Comparison of ENCODE assay signal across 11 cellular contexts in the genomic region with DNA sequence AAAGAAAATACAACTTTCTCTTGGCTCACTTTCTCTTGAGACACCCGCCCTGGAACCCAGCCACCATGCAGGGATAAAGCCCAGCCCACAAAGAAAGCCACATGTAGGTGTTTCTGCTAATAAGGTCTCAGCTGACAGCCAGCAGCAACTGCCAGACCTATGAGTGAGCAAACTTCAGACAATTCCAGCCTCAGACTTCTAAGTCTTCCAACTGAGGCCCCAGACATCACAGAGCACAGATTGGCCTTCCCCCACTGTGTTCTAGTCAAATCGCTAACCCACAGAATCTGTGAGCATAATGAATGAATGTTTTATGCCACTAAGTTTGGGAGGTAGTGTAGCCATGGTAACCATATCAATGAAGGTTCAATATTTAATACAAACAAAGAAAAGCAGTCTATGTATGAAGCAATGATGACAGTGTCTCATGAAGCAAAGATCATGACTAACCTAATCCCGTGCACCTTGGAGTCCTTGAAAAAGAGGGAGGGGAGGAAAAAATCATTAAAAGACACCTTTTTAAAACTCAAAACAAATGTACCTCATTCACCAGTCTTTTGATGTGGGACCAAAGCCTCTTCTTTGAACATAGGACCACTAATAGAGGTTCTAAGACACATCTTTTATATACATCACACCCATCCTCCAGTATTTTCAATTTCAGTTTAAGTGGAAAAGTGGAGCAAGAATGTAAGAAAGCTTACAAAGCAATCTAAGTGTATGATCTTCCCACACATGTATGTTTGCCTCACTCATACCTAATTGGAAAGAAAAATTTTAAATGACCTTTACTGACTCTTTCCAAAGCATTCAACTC. TPM values are rescaled to one million over a fixed set of nuclear protein-coding genes. Genes with fewer than 3 reads are reported as not detected.
DNase-seq lines count a peak whose midpoint lies in the region; ATAC-seq and TF ChIP-seq lines count a peak whose summit lies in the region.
"Had no signal": no experiment of that assay in that cellular context is flagged by ENCODE, and none has a peak within 500 bp of the region (broad histone marks: within the 10 kb centered on the region; RNA-seq: fewer than 3 reads in every experiment).

No MANE protein-coding gene starts in this region.

- no peak overlapping the region for H2BK120ac ChIP-seq in mesenchymal stem cell (ENCODE audit: low read depth, low read length)

- H2BK12ac ChIP-seq in mesenchymal stem cell (ENCODE audit: low read length in 2 of 2), result no peak overlapping the region

- CTCF ChIA-PET in Calu3 (lab: Charles Lee), result no interaction called here

- peaks cover 17% of the 10 kb centered on the region for H3K4me1 ChIP-seq in CD4-positive, CD25-positive, alpha-beta regulatory T cell (ENCODE audit: control insufficient read depth, insufficient read depth, low read length, poor library complexity, severe bottlenecking)
- peaks cover 1% of the 10 kb centered on the region for H3K4me1 ChIP-seq in mesenchymal stem cell (ENCODE audit: control insufficient read depth, insufficient read depth, low read depth, low read length)

- no peak overlapping the region for H3K4ac ChIP-seq in mesenchymal stem cell (ENCODE audit: low read depth in 1 of 2, low read length in 2 of 2)

- H3K79me1 ChIP-seq in mesenchymal stem cell (replicated peaks; ENCODE audit: low read length, poor library complexity, severe bottlenecking), result peaks cover 21% of the 10 kb centered on the region

- no peak overlapping the region for H3K18ac ChIP-seq in mesenchymal stem cell (ENCODE audit: low read depth in 1 of 2, low read length in 2 of 2)

- no peak overlapping the region for H2AFZ ChIP-seq in mesenchymal stem cell (ENCODE audit: low read depth, low read length)

- H2BK15ac ChIP-seq in mesenchymal stem cell (ENCODE audit: low read depth, poor library complexity, severe bottlenecking), result no peak overlapping the region

- intact Hi-C loops in Calu3 (cut with micrococcal nuclease; ENCODE audit: unreplicated experiment), result no loop called here

- H3K9me3 ChIP-seq in CD4-positive, CD25-positive, alpha-beta regulatory T cell (ENCODE audit: control insufficient read depth in 2 of 2, low read length in 2 of 2), result no peaks in the 10 kb centered on the region
- no peaks in the 10 kb centered on the region for H3K9me3 ChIP-seq in mesenchymal stem cell (ENCODE audit: control insufficient read depth, low read length)

- DNase-seq in CD4-positive, CD25-positive, alpha-beta regulatory T cell, result peak in 1 of 3 donors; percentile 16
- peak; percentile 42 to 58 for DNase-seq in activated T-cell treated with anti-CD3 and anti-CD28 coated beads, Interleukin-2, amount 50 U/mL, for 72 hours
- DNase-seq in mesenchymal stem cell (no peak), Calu3 (no peak), NCI-H146 treated with DMSO at 0.1 percent for 48 hours (lab: John Stamatoyannopoulos, UW; ENCODE audit: unreplicated experiment) (no peak)
- DNase-seq: amygdala, kidney, T1000 had no signal

- H3K27ac Mint-ChIP-seq in CD4-positive, CD25-positive, alpha-beta regulatory T cell, result peak overlapping the region; percentile 10 to 43 (median 31)
- H3K27ac Mint-ChIP-seq in activated T-cell treated with anti-CD3 and anti-CD28 coated beads, Interleukin-2, amount 50 U/mL, for 72 hours, result peak overlapping the region; percentile 36
- H3K27ac Mint-ChIP-seq in Calu3 (ENCODE audit: unreplicated experiment), result no peak overlapping the region

- H3K4me1 Mint-ChIP-seq in CD4-positive, CD25-positive, alpha-beta regulatory T cell, result peaks cover 24 to 62% (median 34%) of the 10 kb centered on the region in 4 donors
- peaks cover 58% of the 10 kb centered on the region for H3K4me1 Mint-ChIP-seq in activated T-cell treated with anti-CD3 and anti-CD28 coated beads, Interleukin-2, amount 50 U/mL, for 72 hours (ENCODE audit: low read depth)
- H3K4me1 Mint-ChIP-seq in Calu3 (ENCODE audit: low read depth, unreplicated experiment), result peaks cover 2% of the 10 kb centered on the region

- H3K14ac ChIP-seq in mesenchymal stem cell (ENCODE audit: low read length in 2 of 2), result no peak overlapping the region

- peak overlapping the region in 3 of 4 donors; percentile 0 to 60 (median 24) for H3K4me3 Mint-ChIP-seq in CD4-positive, CD25-positive, alpha-beta regulatory T cell
- H3K4me3 Mint-ChIP-seq in activated T-cell treated with anti-CD3 and anti-CD28 coated beads, Interleukin-2, amount 50 U/mL, for 72 hours, result peak overlapping the region; percentile 50 to 62
- no peak overlapping the region for H3K4me3 Mint-ChIP-seq in Calu3 (ENCODE audit: low read depth, unreplicated experiment)

- no peak overlapping the region for H3K4me3 ChIP-seq in CD4-positive, CD25-positive, alpha-beta regulatory T cell (ENCODE audit: low read depth, low read length)
- no peak overlapping the region for H3K4me3 ChIP-seq in mesenchymal stem cell (ENCODE audit: insufficient read depth in 1 of 2, low read depth in 1 of 2, low read length in 2 of 2)

- peaks cover 23% of the 10 kb centered on the region for H3K36me3 Mint-ChIP-seq in CD4-positive, CD25-positive, alpha-beta regulatory T cell
- peaks cover 3 to 9% of the 10 kb centered on the region in 2 donors for H3K36me3 Mint-ChIP-seq in activated T-cell treated with anti-CD3 and anti-CD28 coated beads, Interleukin-2, amount 50 U/mL, for 72 hours (ENCODE audit: insufficient read depth in 2 of 2)
- no peaks in the 10 kb centered on the region for H3K36me3 Mint-ChIP-seq in Calu3 (ENCODE audit: insufficient read depth, unreplicated experiment)

- H4K8ac ChIP-seq in mesenchymal stem cell (ENCODE audit: low read length), result no peak overlapping the region

- TF ChIP-seq CTCF in Calu3 (IDR thresholded peaks at IDR 0.05; ENCODE audit: unreplicated experiment), result no peak

- no peaks in the 10 kb centered on the region for H3K27me3 ChIP-seq in CD4-positive, CD25-positive, alpha-beta regulatory T cell (ENCODE audit: control insufficient read depth, insufficient read depth, low read length)
- H3K27me3 ChIP-seq in mesenchymal stem cell (ENCODE audit: control insufficient read depth in 1 of 2, insufficient read depth in 1 of 2, low read length in 2 of 2), result no peaks in the 10 kb centered on the region

- no peak overlapping the region for H2BK5ac ChIP-seq in mesenchymal stem cell (ENCODE audit: low read depth, low read length, poor library complexity, severe bottlenecking)

- peaks cover 28% of the 10 kb centered on the region for H3K36me3 ChIP-seq in CD4-positive, CD25-positive, alpha-beta regulatory T cell (ENCODE audit: control insufficient read depth, insufficient read depth, low read length)
- peaks cover 6 to 10% of the 10 kb centered on the region in 2 experiments for H3K36me3 ChIP-seq in mesenchymal stem cell (ENCODE audit: control insufficient read depth in 1 of 2, insufficient read depth in 2 of 2, low read depth in 1 of 2, low read length in 2 of 2)

- WGBS in mesenchymal stem cell, result 97% methylated on average over 1 of the region's 3 CpGs

- no peak overlapping the region for H3K4me2 ChIP-seq in mesenchymal stem cell (ENCODE audit: low read length, poor library complexity, severe bottlenecking)

- H2AK5ac ChIP-seq in mesenchymal stem cell (ENCODE audit: low read length, severe bottlenecking), result no peak overlapping the region

- peak overlapping the region; percentile 59 for H3K9ac ChIP-seq in mesenchymal stem cell (ENCODE audit: low read length)

- peak overlapping the region; percentile 63 for H3K27ac ChIP-seq in CD4-positive, CD25-positive, alpha-beta regulatory T cell (ENCODE audit: insufficient read depth, low read length, poor library complexity, severe bottlenecking)
- no peak overlapping the region for H3K27ac ChIP-seq in mesenchymal stem cell (ENCODE audit: low read length, poor library complexity, severe bottlenecking)

- no peaks in the 10 kb centered on the region for H3K27me3 Mint-ChIP-seq in CD4-positive, CD25-positive, alpha-beta regulatory T cell
- H3K27me3 Mint-ChIP-seq in activated T-cell treated with anti-CD3 and anti-CD28 coated beads, Interleukin-2, amount 50 U/mL, for 72 hours (ENCODE audit: low read depth), result no peaks in the 10 kb centered on the region
- H3K27me3 Mint-ChIP-seq in Calu3 (ENCODE audit: unreplicated experiment), result no peaks in the 10 kb centered on the region

- peak in 1 of 2 donors; percentile 55 for ATAC-seq in CD4-positive, CD25-positive, alpha-beta regulatory T cell (ENCODE audit: low read depth in 2 of 2)
- peak; percentile 52 for ATAC-seq in HG02798 (IDR thresholded peaks at IDR 0.05; ENCODE audit: poor library complexity, unreplicated experiment)
- peak; percentile 93 to 94 for ATAC-seq in activated T-cell treated with anti-CD3 and anti-CD28 coated beads, Interleukin-2, amount 50 U/mL, for 72 hours (replicated peaks in 1 of 2)
- no peak for ATAC-seq in GM18517 (IDR thresholded peaks at IDR 0.05; ENCODE audit: unreplicated experiment)
- no peak for ATAC-seq in HG03354 (IDR thresholded peaks at IDR 0.05; ENCODE audit: poor library complexity, severe bottlenecking, unreplicated experiment)

- no peaks in the 10 kb centered on the region for H3K9me3 Mint-ChIP-seq in CD4-positive, CD25-positive, alpha-beta regulatory T cell
- no peaks in the 10 kb centered on the region for H3K9me3 Mint-ChIP-seq in activated T-cell treated with anti-CD3 and anti-CD28 coated beads, Interleukin-2, amount 50 U/mL, for 72 hours
- H3K9me3 Mint-ChIP-seq in Calu3 (ENCODE audit: low read depth, unreplicated experiment), result no peaks in the 10 kb centered on the region

- no peak overlapping the region for H4K91ac ChIP-seq in mesenchymal stem cell (ENCODE audit: low read length)

- no TSS peak for BruUV-seq in Calu3 (replicated peaks; lab: Mats Ljungman, UMichigan)

- H3K23ac ChIP-seq in mesenchymal stem cell (ENCODE audit: low read length in 2 of 2), result no peak overlapping the region

RNA-seq across cellular contexts. Expression of a gene that starts 6.2 kb away (rescaled TPM):
- 21.5 TPM for total RNA-seq in CD4-positive, CD25-positive, alpha-beta regulatory T cell
- polyA plus RNA-seq in CD4-positive, CD25-positive, alpha-beta regulatory T cell, result 10 to 100 TPM; 50.3 to 71.0 (median 60.2) TPM
- total RNA-seq in activated T-cell treated with anti-CD3 and anti-CD28 coated beads, Interleukin-2, amount 50 U/mL, for 72 hours, result 10 to 100 TPM; 47.8 to 52.3 TPM
- polyA plus RNA-seq in mesenchymal stem cell (2013, experiment 1 of 2), result 19.2 TPM
- 20.2 TPM for polyA plus RNA-seq in mesenchymal stem cell (2013, experiment 2 of 2)
- 15.3 and 17.9 TPM in 2 replicates for total RNA-seq in Calu3 (2022)

RNA-seq across cellular contexts. Expression of a gene that starts 24.6 kb away (rescaled TPM):
- 4.8 TPM for total RNA-seq in CD4-positive, CD25-positive, alpha-beta regulatory T cell
- polyA plus RNA-seq in CD4-positive, CD25-positive, alpha-beta regulatory T cell, result 10 to 100 TPM in 1 of 4 donors, 1 to 10 TPM in 3; 3.9 to 13.3 (median 7.2) TPM
- 10 to 100 TPM; 13.0 to 14.3 TPM for total RNA-seq in activated T-cell treated with anti-CD3 and anti-CD28 coated beads, Interleukin-2, amount 50 U/mL, for 72 hours
- polyA plus RNA-seq in mesenchymal stem cell (2013, experiment 1 of 2), result 11.0 TPM
- polyA plus RNA-seq in mesenchymal stem cell (2013, experiment 2 of 2), result 12.1 TPM
- 15.3 and 18.3 TPM in 2 replicates for total RNA-seq in Calu3 (2022)

Comparison
In these comparisons a context has a peak if more than half of its experiments do, and no peak if none do; other contexts are left out.
1. ATAC-seq: peak in HG02798 (single experiment) and activated T-cell treated with anti-CD3 and anti-CD28 coated beads, Interleukin-2, amount 50 U/mL, for 72 hours (2 of 2); none in GM18517 (single experiment) and HG03354 (single experiment).
2. DNase-seq: peak in activated T-cell treated with anti-CD3 and anti-CD28 coated beads, Interleukin-2, amount 50 U/mL, for 72 hours (2 of 2); none in mesenchymal stem cell (single experiment), Calu3 (single experiment) and NCI-H146 treated with DMSO at 0.1 percent for 48 hours (single experiment).